Comparison of ENCODE assay signal across 15 cellular contexts in genomic region chr3:197746801-197747237, GRCh38. TPM values are rescaled to one million over a fixed set of nuclear protein-coding genes. Genes with fewer than 3 reads are reported as not detected.
DNase-seq lines count a peak whose midpoint lies in the region; ATAC-seq and TF ChIP-seq lines count a peak whose summit lies in the region.
"Had no signal": no experiment of that assay in that cellular context is flagged by ENCODE, and none has a peak within 500 bp of the region (broad histone marks: within the 10 kb centered on the region; RNA-seq: fewer than 3 reads in every experiment).

No MANE protein-coding gene starts in this region.

- H3K9me2 ChIP-seq in SK-N-SH = no peaks in the 10 kb centered on the region

- H3F3A ChIP-seq in SK-N-SH (replicated peaks; ENCODE audit: insufficient read depth) = peaks cover 40% of the 10 kb centered on the region

- H3K27ac ChIP-seq in SK-N-SH (ENCODE audit: low read depth in 2 of 2, low read length in 1 of 2) = no peak overlapping the region
- peak overlapping the region; percentile 18; the same call in 1 of the 2 replicates for H3K27ac ChIP-seq in Panc1 (ENCODE audit: low read length)
- peak overlapping the region; percentile 46 to 94 for H3K27ac ChIP-seq in right atrium auricular region
- H3K27ac ChIP-seq in tibial nerve = peak overlapping the region; percentile 3 to 74 (median 44)
- H3K27ac ChIP-seq: brain microvascular endothelial cell had no signal

- WGBS in SK-N-SH (ENCODE audit: low lambda C conversion rate) = 60% methylated on average over 4 of the region's 4 CpGs
- WGBS in tibial nerve, 2 donors = 17 to 21% methylated on average over 4 of the region's 4 CpGs

- H3K9me3 ChIP-seq in SK-N-SH = no peaks in the 10 kb centered on the region
- H3K9me3 ChIP-seq in Panc1 (ENCODE audit: control insufficient read depth, insufficient read depth, low read depth, low read length) = no peaks in the 10 kb centered on the region
- no peaks in the 10 kb centered on the region for H3K9me3 ChIP-seq in right atrium auricular region
- no peaks in the 10 kb centered on the region for H3K9me3 ChIP-seq in tibial nerve

- BruUV-seq in Panc1 (replicated peaks; lab: Mats Ljungman, UMichigan) = no TSS peak

- TF ChIP-seq EP300 in SK-N-SH (IDR thresholded peaks at IDR 0.05; ENCODE audit: borderline replicate concordance in 1 of 2, low read depth in 1 of 2, low read length in 1 of 2) (no peak), tibial nerve (IDR thresholded peaks at IDR 0.05) (peak in 1 of 2 donors; percentile 32)

- no peak overlapping the region for H2AFZ ChIP-seq in SK-N-SH (ENCODE audit: low read depth)

- in situ Hi-C loops in Panc1 (cut with HindIII; ENCODE audit: low pct_unique_long_range_greater_than_20kb, low sequenced_read_pairs) = no loop called here

- no peaks in the 10 kb centered on the region for H3K36me3 ChIP-seq in SK-N-SH (replicated peaks in 1 of 2; ENCODE audit: control insufficient read depth in 1 of 2, insufficient read depth in 2 of 2, low read length in 1 of 2)
- no peaks in the 10 kb centered on the region for H3K36me3 ChIP-seq in Panc1 (ENCODE audit: control insufficient read depth, insufficient read depth, low read length)
- H3K36me3 ChIP-seq in right atrium auricular region = no peaks in the 10 kb centered on the region
- no peaks in the 10 kb centered on the region for H3K36me3 ChIP-seq in tibial nerve
- H3K36me3 ChIP-seq: brain microvascular endothelial cell had no signal

- H3K4me3 ChIP-seq in SK-N-SH (ENCODE audit: low read depth in 2 of 2, low read length in 1 of 2) (no peak overlapping the region), Panc1 (ENCODE audit: low read depth in 2 of 2, low read length in 2 of 2) (no peak overlapping the region), right atrium auricular region (no peak overlapping the region), tibial nerve (no peak overlapping the region)

- H3K27me3 ChIP-seq in SK-N-SH (ENCODE audit: insufficient read depth) (no peaks in the 10 kb centered on the region), Panc1 (ENCODE audit: control insufficient read depth, insufficient read depth, low read length) (no peaks in the 10 kb centered on the region), right atrium auricular region (no peaks in the 10 kb centered on the region), tibial nerve (no peaks in the 10 kb centered on the region)
- H3K27me3 ChIP-seq: brain microvascular endothelial cell had no signal

- no peak for DNase-seq in SK-N-SH
- DNase-seq in Panc1 (ENCODE audit: low read depth, low spot score) = no peak
- no peak for DNase-seq in right atrium auricular region (ENCODE audit: low spot score)
- DNase-seq in tibial nerve (ENCODE audit: low spot score in 2 of 2) = peak in 1 of 2 donors; percentile 25
- DNase-seq in NAMALWA (ENCODE audit: low spot score) = no peak
- no peak for DNase-seq in dermis blood vessel endothelial cell
- DNase-seq: activated CD4-positive, alpha-beta T cell treated with anti-CD3 and anti-CD28 coated beads, Interleukin-2, amount 50 U/mL, for 48 hours; activated effector memory CD4-positive, alpha-beta T cell treated with Interleukin-2 at 50 U/mL for 16 hours; brain microvascular endothelial cell; Calu3; NCI-H1105; NCI-H526; T-helper 1 cell had no signal

- no peak overlapping the region for H3K9ac ChIP-seq in SK-N-SH

- POLR2A ChIA-PET in SK-N-SH (lab: Yijun Ruan, JAX) (no interaction called here), Panc1 (lab: Charles Lee) (no interaction called here)

- H3K4me1 ChIP-seq in SK-N-SH (ENCODE audit: control insufficient read depth in 1 of 2, insufficient read depth in 2 of 2, low read depth in 1 of 2, low read length in 1 of 2) (peaks cover 0 to 5% of the 10 kb centered on the region in 2 experiments; a peak in 3 of 4 replicates), Panc1 (ENCODE audit: control insufficient read depth, insufficient read depth, low read length) (peaks cover 9% of the 10 kb centered on the region; the same call in 1 of the 2 replicates), right atrium auricular region (peaks cover 0 to 29% of the 10 kb centered on the region in 2 donors), tibial nerve (peaks cover 0 to 36% (median 18%) of the 10 kb centered on the region in 4 donors)

- no peak for ATAC-seq in SK-N-SH treated with all-trans-retinoic acid at 6 μM for 48 hours
- no peak for ATAC-seq in Panc1
- ATAC-seq in HG03025 (IDR thresholded peaks at IDR 0.05; ENCODE audit: low FRiP score, unreplicated experiment) = no peak

- no peak for TF ChIP-seq POLR2A in tibial nerve (IDR thresholded peaks at IDR 0.05)

- peaks cover 13% of the 10 kb centered on the region for H4K20me1 ChIP-seq in SK-N-SH (ENCODE audit: insufficient read depth)

- no peak overlapping the region for H3K4me2 ChIP-seq in SK-N-SH

- CTCF ChIA-PET in SK-N-SH (lab: Yijun Ruan, JAX) = no interaction called here
- CTCF ChIA-PET in Panc1 (lab: Charles Lee) = interaction anchor here (0.6 kb wide), 1 partner anchor 44 kb away, joined by 3 read pairs; no protein-coding TSS in a partner anchor

- TF ChIP-seq CTCF in SK-N-SH (IDR thresholded peaks at IDR 0.05) (no peak), Panc1 (IDR thresholded peaks at IDR 0.05) (no peak), right atrium auricular region (IDR thresholded peaks at IDR 0.05) (no peak), tibial nerve (IDR thresholded peaks at IDR 0.05) (no peak)

- TF ChIP-seq RAD21 in SK-N-SH (IDR thresholded peaks at IDR 0.05; ENCODE audit: low read length) = no peak

- H3K79me2 ChIP-seq in SK-N-SH (ENCODE audit: insufficient read depth) = peaks cover 12% of the 10 kb centered on the region

- intact Hi-C loops in Panc1 (cut with micrococcal nuclease; ENCODE audit: unreplicated experiment) = no loop called here

TF ChIP-seq in SK-N-SH, 30 proteins besides CTCF, POLR2A, EP300 and RAD21:
- TF ChIP-seq RCOR1 (IDR thresholded peaks at IDR 0.05; ENCODE audit: low read length) (no peak), NFIC (IDR thresholded peaks at IDR 0.05; ENCODE audit: borderline replicate concordance) (peak; percentile 33; the same call in 1 of the 2 replicates), ZBTB33 (IDR thresholded peaks at IDR 0.05; ENCODE audit: borderline replicate concordance, low read depth) (no peak)

TF ChIP-seq in SK-N-SH treated with all-trans-retinoic acid at 6 μM for 48 hours, 23 proteins besides CTCF, POLR2A, EP300 and RAD21 (continues in another document):
- TF ChIP-seq RARB (CRISPR knock-in tag; IDR thresholded peaks at IDR 0.05) (no peak), CSRNP3 (CRISPR knock-in tag; IDR thresholded peaks at IDR 0.05) (no peak), CREB5 (CRISPR knock-in tag; IDR thresholded peaks at IDR 0.05; ENCODE audit: low read depth) (no peak), BACH2 (CRISPR knock-in tag; IDR thresholded peaks at IDR 0.05; ENCODE audit: borderline replicate concordance) (no peak), SNAI2 (CRISPR knock-in tag; IDR thresholded peaks at IDR 0.05) (no peak), ARNTL (CRISPR knock-in tag; IDR thresholded peaks at IDR 0.05; ENCODE audit: borderline replicate concordance, low read depth) (no peak), ZNF565 (CRISPR knock-in tag; conservative IDR thresholded peaks at IDR 0.05; ENCODE audit: low read depth) (no peak), ZFP30 (CRISPR knock-in tag; IDR thresholded peaks at IDR 0.05) (no peak), CSDC2 (CRISPR knock-in tag; IDR thresholded peaks at IDR 0.05) (no peak)

RNA-seq across cellular contexts. Expression of gene FYTTD1, which starts 2.9 kb away (rescaled TPM):
- 14.7 and 16.1 TPM in 2 replicates for polyA plus RNA-seq in SK-N-SH (2012; rRNA removed)
- polyA plus RNA-seq in SK-N-SH (2012; cell fraction: cytosol; rRNA removed) = 18.5 and 18.8 TPM in 2 replicates
- polyA plus RNA-seq in SK-N-SH (2012; cell fraction: nucleus; rRNA removed) = 8.7 and 13.1 TPM in 2 replicates
- total RNA-seq in Panc1 (2021; ENCODE audit: unreplicated experiment) (77.8 TPM), right atrium auricular region (10 to 100 TPM; 39.9 to 61.8 TPM), tibial nerve (10 to 100 TPM; 27.2 to 48.6 (median 41.2) TPM), dermis blood vessel endothelial cell (73.2 and 110 TPM in 2 replicates)
- 49.7 TPM for polyA plus RNA-seq in Panc1 (2012; ENCODE audit: insufficient read length)

RNA-seq across cellular contexts. Expression of gene RUBCN, which starts 10.1 kb away (rescaled TPM):
- 14.1 and 14.9 TPM in 2 replicates for polyA plus RNA-seq in SK-N-SH (2012; rRNA removed)
- 8.0 and 10.3 TPM in 2 replicates for polyA plus RNA-seq in SK-N-SH (2012; cell fraction: cytosol; rRNA removed)
- polyA plus RNA-seq in SK-N-SH (2012; cell fraction: nucleus; rRNA removed) = 24.1 and 28.9 TPM in 2 replicates
- 37.9 TPM for total RNA-seq in Panc1 (2021; ENCODE audit: unreplicated experiment)
- 19.8 TPM for polyA plus RNA-seq in Panc1 (2012; ENCODE audit: insufficient read length)
- 10 to 100 TPM; 32.3 to 32.7 TPM for total RNA-seq in right atrium auricular region
- 100 to 1,000 TPM in 2 of 4 donors, 10 to 100 TPM in 2; 63.6 to 168 (median 102) TPM for total RNA-seq in tibial nerve
- total RNA-seq in dermis blood vessel endothelial cell = 8.8 and 15.3 TPM in 2 replicates

RNA-seq across cellular contexts. Expression of gene LRCH3, which starts 44.2 kb away (rescaled TPM):
- polyA plus RNA-seq in SK-N-SH (2012; rRNA removed) = 22.6 and 29.7 TPM in 2 replicates
- polyA plus RNA-seq in SK-N-SH (2012; cell fraction: cytosol; rRNA removed) = 18.1 and 24.0 TPM in 2 replicates
- polyA plus RNA-seq in SK-N-SH (2012; cell fraction: nucleus; rRNA removed) = 30.6 and 43.2 TPM in 2 replicates
- 75.8 TPM for total RNA-seq in Panc1 (2021; ENCODE audit: unreplicated experiment)
- 26.9 TPM for polyA plus RNA-seq in Panc1 (2012; ENCODE audit: insufficient read length)
- total RNA-seq in right atrium auricular region = 10 to 100 TPM; 22.2 to 23.4 TPM
- 10 to 100 TPM; 47.3 to 74.1 (median 70.6) TPM for total RNA-seq in tibial nerve
- total RNA-seq in dermis blood vessel endothelial cell = 82.4 and 154 TPM in 2 replicates

Comparison
In these comparisons a context has a peak if more than half of its experiments do, and no peak if none do; other contexts are left out.
1. H3K27ac ChIP-seq: peak in Panc1 (single experiment), right atrium auricular region (2 of 2) and tibial nerve (4 of 4); none in SK-N-SH (0 of 2).